In genomic region chr7:94803821-94804220, GRCh38 we compare ENCODE assay signal across 34 cellular contexts.
"Had no signal": no experiment of that assay in that cellular context is flagged by ENCODE, and none has a peak within 500 bp of the region (broad histone marks: within the 10 kb centered on the region; RNA-seq: fewer than 3 reads in every experiment).

No MANE protein-coding gene starts in this region.

- H3K27ac ChIP-seq: adrenal gland, body of pancreas, brain microvascular endothelial cell, breast epithelium, WERI-Rb-1 had no signal

- H3K27me3 ChIP-seq: adrenal gland, body of pancreas, brain microvascular endothelial cell, breast epithelium had no signal

- H3K36me3 ChIP-seq: adrenal gland, brain microvascular endothelial cell, breast epithelium, WERI-Rb-1 had no signal

- H3K9me3 ChIP-seq: breast epithelium had no signal

- H3K4me3 ChIP-seq: adrenal gland, body of pancreas, breast epithelium had no signal

- ATAC-seq: activated CD4-positive, alpha-beta T cell treated with anti-CD3 and anti-CD28 coated beads for 36 hours; activated CD4-positive, CD25-positive, alpha-beta regulatory T cell treated with anti-CD3 and anti-CD28 coated beads, Interleukin-2, amount 50 U/mL, for 24 hours; activated CD8-positive, alpha-beta T cell treated with anti-CD3 and anti-CD28 coated beads, Interleukin-2, amount 10 ng/mL, durations not matched to agents 7 days and 5 days; activated naive CD4-positive, alpha-beta T cell treated with anti-CD3 and anti-CD28 coated beads, Interleukin-2, amount 50 U/mL, for 72 hours; activated T-cell treated with anti-CD3 and anti-CD28 coated beads, Interleukin-2, amount 50 U/mL, for 4 hours; activated T-cell treated with anti-CD3 and anti-CD28 coated beads, Interleukin-2, amount 50 U/mL, for 72 hours; activated T-helper 17 cell treated with anti-CD3 and anti-CD28 coated beads, Interleukin-2, amount 50 U/mL, for 72 hours; body of pancreas; WTC11 had no signal

- H3K4me1 ChIP-seq: adrenal gland, body of pancreas, breast epithelium had no signal

- FAIRE-seq: astrocyte had no signal

- DNase-seq: activated CD4-positive, alpha-beta memory T cell treated with anti-CD3 and anti-CD28 coated beads, Interleukin-2, amount 10 ng/mL, durations not matched to agents 7 days and 5 days; activated CD4-positive, alpha-beta T cell treated with anti-CD3 and anti-CD28 coated beads for 1 hour; activated CD4-positive, alpha-beta T cell treated with anti-CD3 and anti-CD28 coated beads for 36 hours; activated CD4-positive, alpha-beta T cell treated with anti-CD3 and anti-CD28 coated beads for 48 hours; activated CD4-positive, alpha-beta T cell treated with anti-CD3 and anti-CD28 coated beads, Interleukin-2, amount 10 ng/mL, durations not matched to agents 7 days and 5 days; activated CD4-positive, alpha-beta T cell treated with anti-CD3 and anti-CD28 coated beads, Interleukin-2, amount 50 U/mL, for 48 hours; activated CD4-positive, CD25-positive, alpha-beta regulatory T cell; activated CD8-positive, alpha-beta memory T cell treated with anti-CD3 and anti-CD28 coated beads, Interleukin-2, amount 50 U/mL, for 4 hours; activated CD8-positive, alpha-beta T cell treated with anti-CD3 and anti-CD28 coated beads, Interleukin-2, amount 10 ng/mL, durations not matched to agents 7 days and 5 days; activated effector memory CD4-positive, alpha-beta T cell treated with anti-CD3 and anti-CD28 coated beads, Interleukin-2, amount 50 U/mL, for 16 hours; activated gamma-delta T cell treated with Interleukin-2 at 50 U/mL for 16 hours; activated naive CD4-positive, alpha-beta T cell; activated naive CD4-positive, alpha-beta T cell treated with anti-CD3 and anti-CD28 coated beads for 36 hours; activated naive CD4-positive, alpha-beta T cell treated with anti-CD3 and anti-CD28 coated beads, Interleukin-2, amount 50 U/mL, for 16 hours; activated naive CD8-positive, alpha-beta T cell treated with anti-CD3 and anti-CD28 coated beads for 36 hours; activated T-cell treated with anti-CD3 and anti-CD28 coated beads for 4 hours; activated T-cell treated with anti-CD3 and anti-CD28 coated beads, Interleukin-2, amount 50 U/mL, for 1 hour; activated T-cell treated with anti-CD3 and anti-CD28 coated beads, Interleukin-2, amount 50 U/mL, for 4 hours; activated T-cell treated with anti-CD3 and anti-CD28 coated beads, Interleukin-2, amount 50 U/mL, for 72 hours; adrenal gland; amniotic stem cell; aorta; body of pancreas; brain microvascular endothelial cell; central memory CD4-positive, alpha-beta T cell; T-helper 2 cell; T-helper 9 cell; WERI-Rb-1 had no signal
